ENCODE assay signal across 1 cellular context in the genomic region with DNA sequence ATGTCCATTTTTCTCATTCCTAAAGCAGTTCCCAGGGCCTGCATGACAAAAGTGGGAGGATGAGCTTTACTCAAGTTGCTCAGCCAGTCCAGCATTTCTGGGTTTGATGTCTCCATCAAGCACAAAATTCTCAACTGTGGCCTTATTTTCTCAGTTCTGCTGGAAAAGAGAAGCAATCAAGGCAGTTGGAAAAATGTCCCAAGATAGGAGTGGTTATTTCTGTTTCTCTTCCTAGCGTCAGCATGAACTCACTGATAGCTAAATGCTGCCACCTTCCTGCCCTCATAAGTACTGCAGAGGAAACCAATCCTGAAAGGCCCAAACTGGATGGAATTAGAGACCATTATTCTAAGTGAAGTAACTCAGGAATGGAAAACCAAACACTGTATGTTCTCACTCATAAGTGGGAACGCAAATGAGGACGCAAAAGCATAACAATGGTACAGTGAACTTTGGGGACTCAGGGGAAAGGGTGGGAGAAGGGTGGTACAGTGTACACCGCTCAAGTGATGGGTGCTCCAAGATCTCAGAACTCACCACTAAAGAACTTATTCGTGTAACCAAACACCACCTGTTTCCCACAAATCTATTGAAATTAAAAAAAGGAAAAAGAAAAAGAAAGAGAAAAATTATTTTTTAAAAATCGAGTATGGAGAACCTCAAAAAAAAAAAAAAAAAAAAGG.
TF ChIP-seq lines count a peak whose summit lies in the region.

No MANE protein-coding gene starts in this region.

TF ChIP-seq in HepG2, 621 proteins besides CTCF, POLR2A, EP300 and RAD21 (continued from another document and continues in another):
- TF ChIP-seq, protein P1, sequence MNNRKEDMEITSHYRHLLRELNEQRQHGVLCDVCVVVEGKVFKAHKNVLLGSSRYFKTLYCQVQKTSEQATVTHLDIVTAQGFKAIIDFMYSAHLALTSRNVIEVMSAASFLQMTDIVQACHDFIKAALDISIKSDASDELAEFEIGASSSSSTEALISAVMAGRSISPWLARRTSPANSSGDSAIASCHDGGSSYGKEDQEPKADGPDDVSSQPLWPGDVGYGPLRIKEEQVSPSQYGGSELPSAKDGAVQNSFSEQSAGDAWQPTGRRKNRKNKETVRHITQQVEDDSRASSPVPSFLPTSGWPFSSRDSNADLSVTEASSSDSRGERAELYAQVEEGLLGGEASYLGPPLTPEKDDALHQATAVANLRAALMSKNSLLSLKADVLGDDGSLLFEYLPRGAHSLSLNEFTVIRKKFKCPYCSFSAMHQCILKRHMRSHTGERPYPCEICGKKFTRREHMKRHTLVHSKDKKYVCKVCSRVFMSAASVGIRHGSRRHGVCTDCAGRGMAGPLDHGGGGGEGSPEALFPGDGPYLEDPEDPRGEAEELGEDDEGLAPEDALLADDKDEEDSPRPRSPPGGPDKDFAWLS (CRISPR knock-in tag; IDR thresholded peaks at IDR 0.05; ENCODE audit: borderline replicate concordance) = no peak
- TF ChIP-seq JARID2 (CRISPR knock-in tag; IDR thresholded peaks at IDR 0.05; ENCODE audit: insufficient replicate concordance) (no peak), ZNF83 (CRISPR knock-in tag; IDR thresholded peaks at IDR 0.05; ENCODE audit: borderline replicate concordance) (no peak), KLF6 (CRISPR knock-in tag; IDR thresholded peaks at IDR 0.05) (0 out of 2 replicates have a peak, but pooled peaks have one; percentile 36), HOXA3 (CRISPR knock-in tag; IDR thresholded peaks at IDR 0.05) (no peak), MED8 (CRISPR knock-in tag; IDR thresholded peaks at IDR 0.05; ENCODE audit: insufficient replicate concordance) (no peak), PAX8 (CRISPR knock-in tag; IDR thresholded peaks at IDR 0.05; ENCODE audit: borderline replicate concordance) (no peak), MIXL1 (CRISPR knock-in tag; IDR thresholded peaks at IDR 0.05) (peak; percentile 69; the same call in 1 of the 2 replicates), GATAD1 (CRISPR knock-in tag; IDR thresholded peaks at IDR 0.05) (peak; percentile 38; the same call in 1 of the 2 replicates), KMT2B (CRISPR knock-in tag; IDR thresholded peaks at IDR 0.05) (peak; percentile 46; the same call in 1 of the 2 replicates), NR2C2 (CRISPR knock-in tag; IDR thresholded peaks at IDR 0.05; ENCODE audit: borderline replicate concordance) (0 out of 2 replicates have a peak, but pooled peaks have one; percentile 23), YEATS2 (CRISPR knock-in tag; IDR thresholded peaks at IDR 0.05; ENCODE audit: borderline replicate concordance) (peak; percentile 51; the same call in 1 of the 2 replicates), MYNN (CRISPR knock-in tag; IDR thresholded peaks at IDR 0.05; ENCODE audit: low read depth) (no peak), SATB2 (CRISPR knock-in tag; IDR thresholded peaks at IDR 0.05) (no peak), ZNF34 (CRISPR knock-in tag; IDR thresholded peaks at IDR 0.05; ENCODE audit: borderline replicate concordance) (0 out of 2 replicates have a peak, but pooled peaks have one; percentile 57), ELF3 (CRISPR knock-in tag; IDR thresholded peaks at IDR 0.05) (0 out of 2 replicates have a peak, but pooled peaks have one; percentile 47), TSC22D2 (CRISPR knock-in tag; IDR thresholded peaks at IDR 0.05; ENCODE audit: borderline replicate concordance) (0 out of 2 replicates have a peak, but pooled peaks have one; percentile 35), RXRA (CRISPR knock-in tag; IDR thresholded peaks at IDR 0.05) (no peak), GLI4 (CRISPR knock-in tag; IDR thresholded peaks at IDR 0.05; ENCODE audit: borderline replicate concordance) (no peak), THAP11 (CRISPR knock-in tag; IDR thresholded peaks at IDR 0.05) (peak; percentile 38; the same call in 1 of the 2 replicates), KAT8 (CRISPR knock-in tag; IDR thresholded peaks at IDR 0.05) (peak; percentile 46; the same call in 1 of the 2 replicates), ZNF614 (CRISPR knock-in tag; IDR thresholded peaks at IDR 0.05; ENCODE audit: borderline replicate concordance) (0 out of 2 replicates have a peak, but pooled peaks have one; percentile 27), POLR2AphosphoS5 (IDR thresholded peaks at IDR 0.05; ENCODE audit: low read depth, low read length) (no peak), ZNF577 (CRISPR knock-in tag; IDR thresholded peaks at IDR 0.05; ENCODE audit: borderline replicate concordance, low read depth) (no peak), SALL2 (CRISPR knock-in tag; IDR thresholded peaks at IDR 0.05) (0 out of 2 replicates have a peak, but pooled peaks have one; percentile 55), NR3C1 (CRISPR knock-in tag; IDR thresholded peaks at IDR 0.05) (no peak), KLF16 (CRISPR knock-in tag; IDR thresholded peaks at IDR 0.05) (0 out of 4 replicates have a peak, but pooled peaks of 1 of the 2 experiments have one; percentile 46), ZNF773 (CRISPR knock-in tag; IDR thresholded peaks at IDR 0.05; ENCODE audit: borderline replicate concordance) (no peak)
- TF ChIP-seq, protein P2, sequence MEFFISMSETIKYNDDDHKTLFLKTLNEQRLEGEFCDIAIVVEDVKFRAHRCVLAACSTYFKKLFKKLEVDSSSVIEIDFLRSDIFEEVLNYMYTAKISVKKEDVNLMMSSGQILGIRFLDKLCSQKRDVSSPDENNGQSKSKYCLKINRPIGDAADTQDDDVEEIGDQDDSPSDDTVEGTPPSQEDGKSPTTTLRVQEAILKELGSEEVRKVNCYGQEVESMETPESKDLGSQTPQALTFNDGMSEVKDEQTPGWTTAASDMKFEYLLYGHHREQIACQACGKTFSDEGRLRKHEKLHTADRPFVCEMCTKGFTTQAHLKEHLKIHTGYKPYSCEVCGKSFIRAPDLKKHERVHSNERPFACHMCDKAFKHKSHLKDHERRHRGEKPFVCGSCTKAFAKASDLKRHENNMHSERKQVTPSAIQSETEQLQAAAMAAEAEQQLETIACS (CRISPR knock-in tag; IDR thresholded peaks at IDR 0.05) = no peak
- TF ChIP-seq, protein P3, sequence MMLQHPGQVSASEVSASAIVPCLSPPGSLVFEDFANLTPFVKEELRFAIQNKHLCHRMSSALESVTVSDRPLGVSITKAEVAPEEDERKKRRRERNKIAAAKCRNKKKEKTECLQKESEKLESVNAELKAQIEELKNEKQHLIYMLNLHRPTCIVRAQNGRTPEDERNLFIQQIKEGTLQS (CRISPR knock-in tag; IDR thresholded peaks at IDR 0.05) = no peak
- TF ChIP-seq, protein P4, sequence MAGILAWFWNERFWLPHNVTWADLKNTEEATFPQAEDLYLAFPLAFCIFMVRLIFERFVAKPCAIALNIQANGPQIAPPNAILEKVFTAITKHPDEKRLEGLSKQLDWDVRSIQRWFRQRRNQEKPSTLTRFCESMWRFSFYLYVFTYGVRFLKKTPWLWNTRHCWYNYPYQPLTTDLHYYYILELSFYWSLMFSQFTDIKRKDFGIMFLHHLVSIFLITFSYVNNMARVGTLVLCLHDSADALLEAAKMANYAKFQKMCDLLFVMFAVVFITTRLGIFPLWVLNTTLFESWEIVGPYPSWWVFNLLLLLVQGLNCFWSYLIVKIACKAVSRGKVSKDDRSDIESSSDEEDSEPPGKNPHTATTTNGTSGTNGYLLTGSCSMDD (CRISPR knock-in tag; IDR thresholded peaks at IDR 0.05) = no peak
- TF ChIP-seq, protein P5, sequence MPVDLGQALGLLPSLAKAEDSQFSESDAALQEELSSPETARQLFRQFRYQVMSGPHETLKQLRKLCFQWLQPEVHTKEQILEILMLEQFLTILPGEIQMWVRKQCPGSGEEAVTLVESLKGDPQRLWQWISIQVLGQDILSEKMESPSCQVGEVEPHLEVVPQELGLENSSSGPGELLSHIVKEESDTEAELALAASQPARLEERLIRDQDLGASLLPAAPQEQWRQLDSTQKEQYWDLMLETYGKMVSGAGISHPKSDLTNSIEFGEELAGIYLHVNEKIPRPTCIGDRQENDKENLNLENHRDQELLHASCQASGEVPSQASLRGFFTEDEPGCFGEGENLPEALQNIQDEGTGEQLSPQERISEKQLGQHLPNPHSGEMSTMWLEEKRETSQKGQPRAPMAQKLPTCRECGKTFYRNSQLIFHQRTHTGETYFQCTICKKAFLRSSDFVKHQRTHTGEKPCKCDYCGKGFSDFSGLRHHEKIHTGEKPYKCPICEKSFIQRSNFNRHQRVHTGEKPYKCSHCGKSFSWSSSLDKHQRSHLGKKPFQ (CRISPR knock-in tag; IDR thresholded peaks at IDR 0.05; ENCODE audit: insufficient replicate concordance) = no peak
- TF ChIP-seq, protein P6, sequence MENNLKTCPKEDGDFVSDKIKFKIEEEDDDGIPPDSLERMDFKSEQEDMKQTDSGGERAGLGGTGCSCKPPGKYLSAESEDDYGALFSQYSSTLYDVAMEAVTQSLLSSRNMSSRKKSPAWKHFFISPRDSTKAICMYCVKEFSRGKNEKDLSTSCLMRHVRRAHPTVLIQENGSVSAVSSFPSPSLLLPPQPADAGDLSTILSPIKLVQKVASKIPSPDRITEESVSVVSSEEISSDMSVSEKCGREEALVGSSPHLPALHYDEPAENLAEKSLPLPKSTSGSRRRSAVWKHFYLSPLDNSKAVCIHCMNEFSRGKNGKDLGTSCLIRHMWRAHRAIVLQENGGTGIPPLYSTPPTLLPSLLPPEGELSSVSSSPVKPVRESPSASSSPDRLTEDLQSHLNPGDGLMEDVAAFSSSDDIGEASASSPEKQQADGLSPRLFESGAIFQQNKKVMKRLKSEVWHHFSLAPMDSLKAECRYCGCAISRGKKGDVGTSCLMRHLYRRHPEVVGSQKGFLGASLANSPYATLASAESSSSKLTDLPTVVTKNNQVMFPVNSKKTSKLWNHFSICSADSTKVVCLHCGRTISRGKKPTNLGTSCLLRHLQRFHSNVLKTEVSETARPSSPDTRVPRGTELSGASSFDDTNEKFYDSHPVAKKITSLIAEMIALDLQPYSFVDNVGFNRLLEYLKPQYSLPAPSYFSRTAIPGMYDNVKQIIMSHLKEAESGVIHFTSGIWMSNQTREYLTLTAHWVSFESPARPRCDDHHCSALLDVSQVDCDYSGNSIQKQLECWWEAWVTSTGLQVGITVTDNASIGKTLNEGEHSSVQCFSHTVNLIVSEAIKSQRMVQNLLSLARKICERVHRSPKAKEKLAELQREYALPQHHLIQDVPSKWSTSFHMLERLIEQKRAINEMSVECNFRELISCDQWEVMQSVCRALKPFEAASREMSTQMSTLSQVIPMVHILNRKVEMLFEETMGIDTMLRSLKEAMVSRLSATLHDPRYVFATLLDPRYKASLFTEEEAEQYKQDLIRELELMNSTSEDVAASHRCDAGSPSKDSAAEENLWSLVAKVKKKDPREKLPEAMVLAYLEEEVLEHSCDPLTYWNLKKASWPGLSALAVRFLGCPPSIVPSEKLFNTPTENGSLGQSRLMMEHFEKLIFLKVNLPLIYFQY (CRISPR knock-in tag; IDR thresholded peaks at IDR 0.05; ENCODE audit: borderline replicate concordance) = 0 out of 2 replicates have a peak, but pooled peaks have one; percentile 34
- TF ChIP-seq, protein P7, sequence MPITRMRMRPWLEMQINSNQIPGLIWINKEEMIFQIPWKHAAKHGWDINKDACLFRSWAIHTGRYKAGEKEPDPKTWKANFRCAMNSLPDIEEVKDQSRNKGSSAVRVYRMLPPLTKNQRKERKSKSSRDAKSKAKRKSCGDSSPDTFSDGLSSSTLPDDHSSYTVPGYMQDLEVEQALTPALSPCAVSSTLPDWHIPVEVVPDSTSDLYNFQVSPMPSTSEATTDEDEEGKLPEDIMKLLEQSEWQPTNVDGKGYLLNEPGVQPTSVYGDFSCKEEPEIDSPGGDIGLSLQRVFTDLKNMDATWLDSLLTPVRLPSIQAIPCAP (CRISPR knock-in tag; IDR thresholded peaks at IDR 0.05; ENCODE audit: low read depth) = 0 out of 2 replicates have a peak, but pooled peaks have one; percentile 33
- TF ChIP-seq, protein P8, sequence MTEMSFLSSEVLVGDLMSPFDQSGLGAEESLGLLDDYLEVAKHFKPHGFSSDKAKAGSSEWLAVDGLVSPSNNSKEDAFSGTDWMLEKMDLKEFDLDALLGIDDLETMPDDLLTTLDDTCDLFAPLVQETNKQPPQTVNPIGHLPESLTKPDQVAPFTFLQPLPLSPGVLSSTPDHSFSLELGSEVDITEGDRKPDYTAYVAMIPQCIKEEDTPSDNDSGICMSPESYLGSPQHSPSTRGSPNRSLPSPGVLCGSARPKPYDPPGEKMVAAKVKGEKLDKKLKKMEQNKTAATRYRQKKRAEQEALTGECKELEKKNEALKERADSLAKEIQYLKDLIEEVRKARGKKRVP (CRISPR knock-in tag; IDR thresholded peaks at IDR 0.05) = peak in 1 of 2 experiments; percentile 29; a peak in 1 of 4 replicates
- TF ChIP-seq, protein P9, sequence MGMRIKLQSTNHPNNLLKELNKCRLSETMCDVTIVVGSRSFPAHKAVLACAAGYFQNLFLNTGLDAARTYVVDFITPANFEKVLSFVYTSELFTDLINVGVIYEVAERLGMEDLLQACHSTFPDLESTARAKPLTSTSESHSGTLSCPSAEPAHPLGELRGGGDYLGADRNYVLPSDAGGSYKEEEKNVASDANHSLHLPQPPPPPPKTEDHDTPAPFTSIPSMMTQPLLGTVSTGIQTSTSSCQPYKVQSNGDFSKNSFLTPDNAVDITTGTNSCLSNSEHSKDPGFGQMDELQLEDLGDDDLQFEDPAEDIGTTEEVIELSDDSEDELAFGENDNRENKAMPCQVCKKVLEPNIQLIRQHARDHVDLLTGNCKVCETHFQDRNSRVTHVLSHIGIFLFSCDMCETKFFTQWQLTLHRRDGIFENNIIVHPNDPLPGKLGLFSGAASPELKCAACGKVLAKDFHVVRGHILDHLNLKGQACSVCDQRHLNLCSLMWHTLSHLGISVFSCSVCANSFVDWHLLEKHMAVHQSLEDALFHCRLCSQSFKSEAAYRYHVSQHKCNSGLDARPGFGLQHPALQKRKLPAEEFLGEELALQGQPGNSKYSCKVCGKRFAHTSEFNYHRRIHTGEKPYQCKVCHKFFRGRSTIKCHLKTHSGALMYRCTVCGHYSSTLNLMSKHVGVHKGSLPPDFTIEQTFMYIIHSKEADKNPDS (CRISPR knock-in tag; IDR thresholded peaks at IDR 0.05) = no peak
- TF ChIP-seq, protein P10, sequence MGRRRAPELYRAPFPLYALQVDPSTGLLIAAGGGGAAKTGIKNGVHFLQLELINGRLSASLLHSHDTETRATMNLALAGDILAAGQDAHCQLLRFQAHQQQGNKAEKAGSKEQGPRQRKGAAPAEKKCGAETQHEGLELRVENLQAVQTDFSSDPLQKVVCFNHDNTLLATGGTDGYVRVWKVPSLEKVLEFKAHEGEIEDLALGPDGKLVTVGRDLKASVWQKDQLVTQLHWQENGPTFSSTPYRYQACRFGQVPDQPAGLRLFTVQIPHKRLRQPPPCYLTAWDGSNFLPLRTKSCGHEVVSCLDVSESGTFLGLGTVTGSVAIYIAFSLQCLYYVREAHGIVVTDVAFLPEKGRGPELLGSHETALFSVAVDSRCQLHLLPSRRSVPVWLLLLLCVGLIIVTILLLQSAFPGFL (CRISPR knock-in tag; IDR thresholded peaks at IDR 0.05) = no peak
- TF ChIP-seq, protein P11, sequence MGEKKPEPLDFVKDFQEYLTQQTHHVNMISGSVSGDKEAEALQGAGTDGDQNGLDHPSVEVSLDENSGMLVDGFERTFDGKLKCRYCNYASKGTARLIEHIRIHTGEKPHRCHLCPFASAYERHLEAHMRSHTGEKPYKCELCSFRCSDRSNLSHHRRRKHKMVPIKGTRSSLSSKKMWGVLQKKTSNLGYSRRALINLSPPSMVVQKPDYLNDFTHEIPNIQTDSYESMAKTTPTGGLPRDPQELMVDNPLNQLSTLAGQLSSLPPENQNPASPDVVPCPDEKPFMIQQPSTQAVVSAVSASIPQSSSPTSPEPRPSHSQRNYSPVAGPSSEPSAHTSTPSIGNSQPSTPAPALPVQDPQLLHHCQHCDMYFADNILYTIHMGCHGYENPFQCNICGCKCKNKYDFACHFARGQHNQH (CRISPR knock-in tag; IDR thresholded peaks at IDR 0.05) = peak; percentile 59; the same call in 1 of the 2 replicates
